Comparison of ENCODE assay signal across 11 cellular contexts in genomic region chr3:149203758-149204157, GRCh38. TPM values are rescaled to one million over a fixed set of nuclear protein-coding genes. Genes with fewer than 3 reads are reported as not detected.
DNase-seq lines count a peak whose midpoint lies in the region; ATAC-seq, FAIRE-seq and TF ChIP-seq lines count a peak whose summit lies in the region.
"Had no signal": no experiment of that assay in that cellular context is flagged by ENCODE, and none has a peak within 500 bp of the region (broad histone marks: within the 10 kb centered on the region; RNA-seq: fewer than 3 reads in every experiment).

No MANE protein-coding gene starts in this region.

- H3K4me1 ChIP-seq in OCI-LY7 (ENCODE audit: insufficient read depth, low read length, poor library complexity, severe bottlenecking) (peaks cover 14% of the 10 kb centered on the region), kidney (ENCODE audit: control insufficient read depth in 1 of 2, insufficient read depth in 1 of 2, low read depth in 1 of 2, low read length in 2 of 2) (no peaks in the 10 kb centered on the region)

- DNase-seq in GDM1 (lab: John Stamatoyannopoulos, UW) (peak; percentile 48), OCI-LY7 (ENCODE audit: low spot score) (peak; percentile 79), kidney (no peak), NCI-H1105 (lab: John Stamatoyannopoulos, UW) (no peak), OCI-M1 (lab: John Stamatoyannopoulos, UW) (no peak)
- DNase-seq in activated T-cell treated with anti-CD3 and anti-CD28 coated beads, Interleukin-2, amount 50 U/mL, for 48 hours, result no peak
- DNase-seq: Caco-2, IMR-90, T1000 had no signal

- no peak for FAIRE-seq in kidney (lab: Jason Lieb, UNC)

- CTCF ChIA-PET in OCI-LY7 (lab: Charles Lee; ENCODE audit: unreplicated experiment), result no interaction called here

- BruUV-seq in OCI-LY7 (replicated peaks; lab: Mats Ljungman, UMichigan), result no TSS peak

- POLR2A ChIA-PET in OCI-LY7 (lab: Charles Lee), result interaction anchor here (0.7 kb wide), 1 partner anchor 205 kb away, joined by 3 read pairs; no protein-coding TSS in a partner anchor

- H3K4me3 ChIP-seq in OCI-LY7 (ENCODE audit: low read depth, low read length, poor library complexity, severe bottlenecking) (no peak overlapping the region), kidney (ENCODE audit: low read length in 2 of 2) (no peak overlapping the region)

- H3K79me2 ChIP-seq in OCI-LY7 (ENCODE audit: insufficient read depth, low read depth, low read length), result no peaks in the 10 kb centered on the region

- no peaks in the 10 kb centered on the region for H3K9me2 ChIP-seq in OCI-LY7 (ENCODE audit: insufficient read depth, low read length)

- no peaks in the 10 kb centered on the region for H3K9me3 ChIP-seq in OCI-LY7 (ENCODE audit: low read length)
- no peaks in the 10 kb centered on the region for H3K9me3 ChIP-seq in kidney (ENCODE audit: control insufficient read depth in 1 of 2, low read length in 2 of 2)
- H3K9me3 ChIP-seq: Caco-2 had no signal

- H3K27ac ChIP-seq in OCI-LY7 (ENCODE audit: low read depth, low read length, poor library complexity, severe bottlenecking) (no peak overlapping the region), kidney (ENCODE audit: low read depth in 2 of 2, low read length in 2 of 2) (no peak overlapping the region)

- peak overlapping the region; percentile 75 for H2AFZ ChIP-seq in OCI-LY7 (ENCODE audit: low read length)

- TF ChIP-seq CTCF in OCI-LY7 (conservative IDR thresholded peaks at IDR 0.05; ENCODE audit: low read length) (0 out of 2 replicates have a peak, but pooled peaks have one; percentile 17), kidney (IDR thresholded peaks at IDR 0.05; ENCODE audit: borderline replicate concordance, extremely low read depth, insufficient read depth) (no peak)

- peak overlapping the region; percentile 59 for H3K4me2 ChIP-seq in OCI-LY7 (ENCODE audit: low read length)

- intact Hi-C loops in OCI-LY7 (cut with micrococcal nuclease; ENCODE audit: unreplicated experiment), result loop anchor here (2.0 kb wide), 1 partner anchor 45 kb away; no protein-coding TSS in a partner anchor
- intact Hi-C loops in kidney (cut with DNase I), result no loop called here

- H4K20me1 ChIP-seq in OCI-LY7 (ENCODE audit: insufficient read depth, low read length), result no peaks in the 10 kb centered on the region

- no peak overlapping the region for H3K9ac ChIP-seq in kidney (ENCODE audit: low read length in 2 of 2)

- no peaks in the 10 kb centered on the region for H3K36me3 ChIP-seq in OCI-LY7 (ENCODE audit: insufficient read depth, low read length)
- H3K36me3 ChIP-seq in kidney (ENCODE audit: control insufficient read depth in 1 of 2, insufficient read depth in 2 of 2, low read length in 2 of 2), result no peaks in the 10 kb centered on the region

- ATAC-seq in GM19395 (IDR thresholded peaks at IDR 0.05; ENCODE audit: unreplicated experiment) (peak; percentile 100), HG03060 (IDR thresholded peaks at IDR 0.05; ENCODE audit: low read depth, unreplicated experiment) (peak; percentile 98)

RNA-seq across cellular contexts. Expression of gene CP, which starts 17.9 kb away (rescaled TPM):
- not detected in 2 replicates for total RNA-seq in OCI-LY7 (2014; rRNA removed; shearing (Covaris generic))
- total RNA-seq in OCI-LY7 (2022) (not detected in 2 replicates), kidney (72.1 TPM)
- polyA plus RNA-seq in kidney (ENCODE audit: insufficient read depth, low read depth, low replicate concordance), result 5.3 TPM
- total RNA-seq: IMR-90 had no signal
- polyA plus RNA-seq: IMR-90 had no signal

Comparison
In these comparisons a context has a peak if more than half of its experiments do, and no peak if none do; other contexts are left out.
1. DNase-seq: peak in GDM1 (single experiment) and OCI-LY7 (single experiment); none in activated T-cell treated with anti-CD3 and anti-CD28 coated beads, Interleukin-2, amount 50 U/mL, for 48 hours (0 of 2), kidney (single experiment), NCI-H1105 (single experiment) and OCI-M1 (single experiment).
2. RNA of gene CP, which starts 17.9 kb away (total RNA-seq): 72.1 TPM in kidney (single experiment); not detected in OCI-LY7; every median in the first group is over 10 times any median in the second.